Comparison of ENCODE assay signal across 7 cellular contexts in genomic region chr10:87864497-87865059, GRCh38. TPM values are rescaled to one million over a fixed set of nuclear protein-coding genes. Genes with fewer than 3 reads are reported as not detected.
DNase-seq lines count a peak whose midpoint lies in the region; ATAC-seq, FAIRE-seq and TF ChIP-seq lines count a peak whose summit lies in the region.

No MANE protein-coding gene starts in this region.

- peak overlapping the region; percentile 96 for H3K27ac Mint-ChIP-seq in chondrocyte (ENCODE audit: unreplicated experiment)

- peak overlapping the region; percentile 93 for H3K27ac ChIP-seq in muscle layer of duodenum (ENCODE audit: low read length)

- H3K36me3 Mint-ChIP-seq in chondrocyte (ENCODE audit: low read depth) = peaks cover 1% of the 10 kb centered on the region

- peaks cover 38% of the 10 kb centered on the region for H3K4me1 Mint-ChIP-seq in chondrocyte (ENCODE audit: low read depth)

- no peak for ATAC-seq in GM21576 (IDR thresholded peaks at IDR 0.05; ENCODE audit: unreplicated experiment)

- H3K27me3 ChIP-seq in muscle layer of duodenum (ENCODE audit: low read depth, low read length) = no peaks in the 10 kb centered on the region

- TF ChIP-seq CTCF in chondrocyte (IDR thresholded peaks at IDR 0.05) = no peak

- no peak for DNase-seq in GM12891 (ENCODE audit: insufficient read length, low spot score)
- DNase-seq in NCI-H82 (lab: John Stamatoyannopoulos, UW) = peak; percentile 58
- DNase-seq in chondrocyte (ENCODE audit: low spot score) = no peak
- DNase-seq in SKM-1 treated with dmso at 0.1 percent for 144 hours (lab: John Stamatoyannopoulos, UW; ENCODE audit: unreplicated experiment) = no peak
- no peak for DNase-seq in activated gamma-delta T cell treated with Interleukin-2 at 50 U/mL for 16 hours

- FAIRE-seq in GM12891 (lab: Jason Lieb, UNC) = peak; percentile 23

- no peaks in the 10 kb centered on the region for H3K27me3 Mint-ChIP-seq in chondrocyte (ENCODE audit: low read depth)

- no peaks in the 10 kb centered on the region for H3K9me3 ChIP-seq in muscle layer of duodenum (ENCODE audit: control insufficient read depth in 1 of 2, low read length in 2 of 2)

- H3K36me3 ChIP-seq in muscle layer of duodenum (ENCODE audit: control insufficient read depth in 1 of 2, insufficient read depth in 2 of 2, low read length in 2 of 2) = no peaks in the 10 kb centered on the region

- no peaks in the 10 kb centered on the region for H3K9me3 Mint-ChIP-seq in chondrocyte (ENCODE audit: low read depth)

- TF ChIP-seq POLR2A in GM12891 (IDR thresholded peaks at IDR 0.05; ENCODE audit: low read depth, low read length) = peak; percentile 47; the same call in 1 of the 2 replicates

- H3K4me1 ChIP-seq in muscle layer of duodenum (ENCODE audit: control insufficient read depth in 1 of 2, insufficient read depth in 2 of 2, low read length in 2 of 2) = peaks cover 0 to 14% of the 10 kb centered on the region in 2 donors

- H3K4me3 Mint-ChIP-seq in chondrocyte (ENCODE audit: unreplicated experiment) = peak overlapping the region; percentile 98

- peak overlapping the region; percentile 98 to 99 for H3K4me3 ChIP-seq in muscle layer of duodenum (ENCODE audit: low read depth in 1 of 2, low read length in 2 of 2)

TF ChIP-seq in GM12891, 5 proteins besides CTCF, POLR2A, EP300 and RAD21:
- TF ChIP-seq POLR2AphosphoS5 (IDR thresholded peaks at IDR 0.05; ENCODE audit: low read depth, low read length) (peak; percentile 34; the same call in 1 of the 2 replicates), SPI1 (IDR thresholded peaks at IDR 0.05; ENCODE audit: low read depth, low read length) (no peak), POU2F2 (IDR thresholded peaks at IDR 0.05; ENCODE audit: low read depth, low read length) (no peak), TAF1 (IDR thresholded peaks at IDR 0.05; ENCODE audit: low read depth, low read length) (peak; percentile 32; the same call in 1 of the 2 replicates), PAX5 (IDR thresholded peaks at IDR 0.05; ENCODE audit: insufficient read depth, low read length, severe bottlenecking) (no peak)

RNA-seq across cellular contexts. Expression of gene PTEN, which starts 1.2 kb away (rescaled TPM):
- 70.9 TPM for polyA plus RNA-seq in GM12891 (2012; ENCODE audit: low read depth, missing spikeins)
- 82.9 to 85.4 TPM (median 83.5 TPM) in 3 replicates for total RNA-seq in chondrocyte

RNA-seq across cellular contexts. Expression of gene KLLN, which starts 1.2 kb away (rescaled TPM):
- polyA plus RNA-seq in GM12891 (2012; ENCODE audit: low read depth, missing spikeins) = 1.0 TPM
- 0.62 to 0.82 TPM (median 0.72 TPM) in 3 replicates for total RNA-seq in chondrocyte

RNA-seq across cellular contexts. Expression of gene ATAD1, which starts 46.6 kb away (rescaled TPM):
- 20.3 TPM for polyA plus RNA-seq in GM12891 (2012; ENCODE audit: low read depth, missing spikeins)
- total RNA-seq in chondrocyte = 50.6 to 55.3 TPM (median 54.9 TPM) in 3 replicates
